Comparison of ENCODE assay signal across 25 cellular contexts in genomic region chr9:135825435-135826187, GRCh38.
"Had no signal": no experiment of that assay in that cellular context is flagged by ENCODE, and none has a peak within 500 bp of the region (broad histone marks: within the 10 kb centered on the region; RNA-seq: fewer than 3 reads in every experiment).

No MANE protein-coding gene starts in this region.

- DNase-seq: activated CD4-positive, alpha-beta T cell treated with anti-CD3 and anti-CD28 coated beads, Interleukin-2, amount 50 U/mL, for 1 hour; activated CD4-positive, CD25-positive, alpha-beta regulatory T cell treated with anti-CD3 and anti-CD28 coated beads, Interleukin-2, amount 50 U/mL, for 72 hours; activated CD8-positive, alpha-beta memory T cell treated with anti-CD3 and anti-CD28 coated beads for 24 hours; activated CD8-positive, alpha-beta memory T cell treated with anti-CD3 and anti-CD28 coated beads, Interleukin-2, amount 50 U/mL, for 4 hours; activated gamma-delta T cell; activated naive CD4-positive, alpha-beta T cell treated with anti-CD3 and anti-CD28 coated beads, Interleukin-2, amount 50 U/mL, for 16 hours; activated naive CD8-positive, alpha-beta T cell treated with anti-CD3 and anti-CD28 coated beads, Interleukin-2, amount 50 U/mL, for 24 hours; dermis blood vessel endothelial cell; effector memory CD4-positive, alpha-beta T cell; foreskin melanocyte; kidney glomerular epithelial cell; left lung; naive thymus-derived CD8-positive, alpha-beta T cell; ovary; psoas muscle; stimulated activated CD4-positive, alpha-beta T cell treated with anti-CD3 and anti-CD28 coated beads, Interleukin-1b, Interleukin-23, amount 100 ng/mL, for 48 hours had no signal

- H3K27me3 Mint-ChIP-seq: activated naive CD8-positive, alpha-beta T cell treated with anti-CD3 and anti-CD28 coated beads, Interleukin-2, amount 50 U/mL, for 24 hours; naive thymus-derived CD8-positive, alpha-beta T cell; type B pancreatic cell had no signal

- H3K4me1 ChIP-seq: left lung, psoas muscle, right lobe of liver had no signal

- ATAC-seq: activated naive CD8-positive, alpha-beta T cell treated with anti-CD3 and anti-CD28 coated beads, Interleukin-2, amount 50 U/mL, for 24 hours; left lung; naive thymus-derived CD8-positive, alpha-beta T cell had no signal

- H3K36me3 ChIP-seq: ovary had no signal

- H3K9me3 ChIP-seq: psoas muscle, right lobe of liver, thoracic aorta had no signal

- H3K4me3 ChIP-seq: cardiac muscle cell, hepatocyte, left lung, lung, ovary, psoas muscle, right lobe of liver, skin epidermis, thoracic aorta had no signal

- H3K27ac ChIP-seq: cardiac muscle cell, hepatocyte, left lung, ovary, psoas muscle, right lobe of liver, skin epidermis, thoracic aorta had no signal

- H3K27ac Mint-ChIP-seq: activated naive CD8-positive, alpha-beta T cell treated with anti-CD3 and anti-CD28 coated beads, Interleukin-2, amount 50 U/mL, for 24 hours; mesothelial cell of epicardium; T-helper 1 cell treated with Interleukin-12 subunit alpha and Interleukin-12 subunit beta and Interleukin-4 antibody, amounts not matched to agents 30 μg/mL and 1 μg/mL, for 36 hours; type B pancreatic cell had no signal

- H3K27me3 ChIP-seq: cardiac muscle cell, hepatocyte, left lung, ovary, right lobe of liver had no signal

- H3K4me3 Mint-ChIP-seq: activated naive CD8-positive, alpha-beta T cell treated with anti-CD3 and anti-CD28 coated beads, Interleukin-2, amount 50 U/mL, for 24 hours; mesothelial cell of epicardium; naive thymus-derived CD8-positive, alpha-beta T cell; T-helper 1 cell treated with Interleukin-12 subunit alpha and Interleukin-12 subunit beta and Interleukin-4 antibody, amounts not matched to agents 30 μg/mL and 1 μg/mL, for 36 hours; type B pancreatic cell had no signal
